ENCODE assay signal across 8 cellular contexts in the genomic region with DNA sequence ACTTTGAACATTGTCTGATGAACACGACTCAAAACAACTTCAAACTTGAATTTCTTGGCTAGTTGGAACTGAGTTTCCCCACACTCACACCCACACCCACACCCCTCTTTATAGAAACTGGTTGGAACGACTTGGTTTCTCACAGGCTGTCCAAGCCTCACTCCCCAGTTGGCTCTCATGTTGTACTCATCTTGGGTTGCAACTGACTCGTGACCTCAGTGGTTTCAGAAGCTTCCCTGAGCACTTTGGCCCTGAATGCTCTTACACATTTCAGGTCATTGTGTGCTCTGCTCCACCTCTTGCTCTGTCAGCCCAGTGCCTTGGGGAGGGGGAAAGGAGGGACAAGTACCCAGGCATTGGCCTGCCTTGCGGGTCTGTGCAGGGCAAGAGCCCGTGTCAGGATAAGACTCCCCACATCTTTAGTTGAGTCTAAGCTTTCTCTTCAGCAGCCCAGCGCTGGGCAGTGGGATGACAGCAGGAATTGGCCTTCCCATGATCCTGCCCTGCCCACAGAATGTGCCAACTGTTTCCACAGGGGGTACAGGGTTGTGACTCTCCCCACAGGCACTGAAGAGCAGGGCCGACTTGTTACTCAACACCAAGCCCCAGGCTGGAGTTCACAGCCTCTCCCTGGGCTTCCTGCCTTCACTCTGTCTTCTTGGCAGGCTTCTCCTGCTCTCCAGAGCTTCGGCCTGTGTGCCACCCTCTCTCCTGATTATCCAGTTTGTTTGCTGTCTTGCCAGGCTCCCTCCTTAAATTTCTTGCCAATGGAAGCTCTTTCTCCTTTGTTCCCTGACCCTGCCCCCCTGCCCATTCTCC.
DNase-seq lines count a peak whose midpoint lies in the region; ATAC-seq and TF ChIP-seq lines count a peak whose summit lies in the region.

No MANE protein-coding gene starts in this region.

- CTCF ChIA-PET in activated CD8-positive, alpha-beta memory T cell treated with anti-CD3 and anti-CD28 coated beads, Interleukin-2, amount 10 ng/mL, durations not matched to agents 7 days and 5 days (lab: Charles Lee): no interaction called here

- ATAC-seq in activated CD8-positive, alpha-beta memory T cell treated with anti-CD3 and anti-CD28 coated beads, Interleukin-2, amount 10 ng/mL, durations not matched to agents 7 days and 5 days: peak; percentile 37
- no peak for ATAC-seq in left colon

- no peaks in the 10 kb centered on the region for H3K9me3 Mint-ChIP-seq in activated CD8-positive, alpha-beta memory T cell treated with anti-CD3 and anti-CD28 coated beads, Interleukin-2, amount 10 ng/mL, durations not matched to agents 7 days and 5 days (ENCODE audit: low read depth)
- H3K9me3 Mint-ChIP-seq in progenitor cell of endocrine pancreas (ENCODE audit: low read depth): no peaks in the 10 kb centered on the region

- no peaks in the 10 kb centered on the region for H3K36me3 Mint-ChIP-seq in activated CD8-positive, alpha-beta memory T cell treated with anti-CD3 and anti-CD28 coated beads, Interleukin-2, amount 10 ng/mL, durations not matched to agents 7 days and 5 days
- no peaks in the 10 kb centered on the region for H3K36me3 Mint-ChIP-seq in progenitor cell of endocrine pancreas (ENCODE audit: insufficient read depth)

- no peak for TF ChIP-seq CTCF in progenitor cell of endocrine pancreas (IDR thresholded peaks at IDR 0.05; ENCODE audit: unreplicated experiment)

- intact Hi-C loops in left colon (cut with DNase I, micrococcal nuclease): no loop called here

- no peak for DNase-seq in activated CD8-positive, alpha-beta memory T cell treated with anti-CD3 and anti-CD28 coated beads, Interleukin-2, amount 10 ng/mL, durations not matched to agents 7 days and 5 days
- DNase-seq in activated CD8-positive, alpha-beta memory T cell treated with anti-CD3 and anti-CD28 coated beads, Interleukin-2, amount 50 U/mL, for 4 hours: no peak
- DNase-seq in NCI-H446 treated with DMSO at 0.1 percent for 48 hours (lab: John Stamatoyannopoulos, UW) (peak; percentile 70), epithelial cell of prostate (ENCODE audit: low read depth, low spot score) (peak; percentile 44), progenitor cell of endocrine pancreas (ENCODE audit: low spot score, unreplicated experiment) (no peak), left colon (no peak), NCI-H187 treated with DMSO at 0.1 percent for 48 hours (lab: John Stamatoyannopoulos, UW) (no peak), NCI-H524 treated with DMSO at 0.1 percent for 48 hours (lab: John Stamatoyannopoulos, UW) (no peak)

- peak overlapping the region; percentile 29 for H3K27ac Mint-ChIP-seq in activated CD8-positive, alpha-beta memory T cell treated with anti-CD3 and anti-CD28 coated beads, Interleukin-2, amount 10 ng/mL, durations not matched to agents 7 days and 5 days
- peak overlapping the region; percentile 92 for H3K27ac Mint-ChIP-seq in progenitor cell of endocrine pancreas

- no peaks in the 10 kb centered on the region for H3K27me3 Mint-ChIP-seq in activated CD8-positive, alpha-beta memory T cell treated with anti-CD3 and anti-CD28 coated beads, Interleukin-2, amount 10 ng/mL, durations not matched to agents 7 days and 5 days
- peaks cover 13% of the 10 kb centered on the region for H3K27me3 Mint-ChIP-seq in progenitor cell of endocrine pancreas

- peaks cover 4% of the 10 kb centered on the region for H3K4me1 Mint-ChIP-seq in activated CD8-positive, alpha-beta memory T cell treated with anti-CD3 and anti-CD28 coated beads, Interleukin-2, amount 10 ng/mL, durations not matched to agents 7 days and 5 days
- peaks cover 8% of the 10 kb centered on the region for H3K4me1 Mint-ChIP-seq in progenitor cell of endocrine pancreas (ENCODE audit: low read depth)

- H3K27ac ChIP-seq in epithelial cell of prostate: peak overlapping the region; percentile 50

- H3K4me3 Mint-ChIP-seq in activated CD8-positive, alpha-beta memory T cell treated with anti-CD3 and anti-CD28 coated beads, Interleukin-2, amount 10 ng/mL, durations not matched to agents 7 days and 5 days: no peak overlapping the region
- H3K4me3 Mint-ChIP-seq in progenitor cell of endocrine pancreas (ENCODE audit: low read depth): no peak overlapping the region

Comparison
In these comparisons a context has a peak if more than half of its experiments do, and no peak if none do; other contexts are left out.
1. DNase-seq: peak in NCI-H446 treated with DMSO at 0.1 percent for 48 hours (single experiment) and epithelial cell of prostate (single experiment); none in activated CD8-positive, alpha-beta memory T cell treated with anti-CD3 and anti-CD28 coated beads, Interleukin-2, amount 10 ng/mL, durations not matched to agents 7 days and 5 days (single experiment), activated CD8-positive, alpha-beta memory T cell treated with anti-CD3 and anti-CD28 coated beads, Interleukin-2, amount 50 U/mL, for 4 hours (single experiment), progenitor cell of endocrine pancreas (single experiment), left colon (0 of 2), NCI-H187 treated with DMSO at 0.1 percent for 48 hours (single experiment) and NCI-H524 treated with DMSO at 0.1 percent for 48 hours (single experiment).